Comparison of ENCODE assay signal across 10 cellular contexts in the genomic region with DNA sequence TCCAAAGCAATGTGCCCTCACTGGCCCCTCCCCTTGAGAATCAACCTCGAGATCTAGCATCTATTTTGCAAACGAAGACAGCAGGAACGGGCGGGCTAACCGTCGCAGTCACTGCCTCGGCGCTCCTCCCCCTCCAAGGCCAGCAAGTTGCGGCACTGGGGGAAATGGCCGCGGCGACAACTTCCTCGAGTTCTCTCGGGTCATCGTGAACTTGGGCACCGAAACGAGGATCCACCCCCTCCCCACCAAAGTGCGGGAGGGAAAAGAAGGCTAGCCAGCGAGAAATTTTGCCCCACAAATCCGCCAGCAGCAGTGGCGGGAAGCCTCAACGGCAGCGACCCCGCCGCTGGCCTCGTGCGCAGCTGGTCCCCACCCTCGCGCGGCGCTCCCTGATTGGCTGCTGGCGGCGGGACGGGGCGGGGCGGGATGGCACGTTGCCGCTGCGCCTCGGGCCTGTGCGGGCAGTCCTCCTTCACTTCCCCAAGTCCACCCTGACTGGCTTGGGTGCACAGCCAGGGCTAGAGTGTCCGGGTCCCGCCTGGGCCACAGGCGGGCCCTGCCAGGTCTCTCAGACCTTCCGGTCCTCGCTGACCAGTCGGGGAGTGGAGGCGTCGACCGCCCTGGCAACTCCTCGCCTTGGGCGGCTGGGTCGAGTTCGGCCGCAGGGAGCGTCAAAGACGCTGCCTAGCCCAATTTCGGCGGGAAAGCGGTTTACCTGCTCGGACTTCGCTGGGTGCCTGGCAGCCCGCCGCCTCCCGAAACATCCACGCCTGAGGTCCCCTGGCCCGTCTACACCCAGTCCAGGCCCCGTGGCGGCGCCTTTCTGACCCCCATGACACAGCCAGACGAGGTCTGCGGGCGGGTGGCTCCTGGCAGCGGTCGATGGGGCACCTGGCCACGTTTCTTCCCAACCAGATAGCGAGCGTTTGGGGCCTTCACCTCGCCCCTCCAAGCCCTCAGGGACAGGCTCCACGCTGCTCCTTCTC. TPM values are rescaled to one million over a fixed set of nuclear protein-coding genes. Genes with fewer than 3 reads are reported as not detected.
A peak's percentile ranks its signal among the peaks of the same experiment; 100 is the strongest.
DNase-seq lines count a peak whose midpoint lies in the region; ATAC-seq and TF ChIP-seq lines count a peak whose summit lies in the region.
"Had no signal": no experiment of that assay in that cellular context is flagged by ENCODE, and none has a peak within 500 bp of the region (broad histone marks: within the 10 kb centered on the region; RNA-seq: fewer than 3 reads in every experiment).

A gene with protein sequence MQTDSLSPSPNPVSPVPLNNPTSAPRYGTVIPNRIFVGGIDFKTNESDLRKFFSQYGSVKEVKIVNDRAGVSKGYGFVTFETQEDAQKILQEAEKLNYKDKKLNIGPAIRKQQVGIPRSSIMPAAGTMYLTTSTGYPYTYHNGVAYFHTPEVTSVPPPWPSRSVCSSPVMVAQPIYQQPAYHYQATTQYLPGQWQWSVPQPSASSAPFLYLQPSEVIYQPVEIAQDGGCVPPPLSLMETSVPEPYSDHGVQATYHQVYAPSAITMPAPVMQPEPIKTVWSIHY (minus strand): TSS at position 364 of the 986 bp plus-strand sequence. CDS start 3,469 bp downstream, outside the sequence.

- no peak for TF ChIP-seq POLR2A in esophagus squamous epithelium (IDR thresholded peaks at IDR 0.05)
- TF ChIP-seq POLR2A in ovary (IDR thresholded peaks at IDR 0.05) = no peak

- in situ Hi-C loops in KBM-7 (cut with MboI; ENCODE audit: low pct_unique_long_range_greater_than_20kb, low sequenced_read_pairs) = no loop called here

- H3K4me1 ChIP-seq in BE2C (peaks cover 3% of the 10 kb centered on the region; the same call in 1 of the 2 replicates), SJCRH30 (no peaks in the 10 kb centered on the region), esophagus squamous epithelium (peaks cover 10 to 14% (median 11%) of the 10 kb centered on the region in 3 donors), ovary (ENCODE audit: insufficient read depth) (peaks cover 5% of the 10 kb centered on the region)

- H3K27me3 ChIP-seq in BE2C = no peaks in the 10 kb centered on the region
- H3K27me3 ChIP-seq in SJCRH30 = no peaks in the 10 kb centered on the region
- H3K27me3 ChIP-seq in esophagus squamous epithelium = peaks cover 7 to 46% (median 10%) of the 10 kb centered on the region in 4 donors
- no peaks in the 10 kb centered on the region for H3K27me3 ChIP-seq in ovary

- 88 to 94% methylated on average over 16 to 50 of the region's 80 CpGs for WGBS in esophagus squamous epithelium, 2 donors
- 80 to 93% (median 90%) methylated on average over 70 to 80 of the region's 80 CpGs for WGBS in ovary, 3 donors

- DNase-seq in BE2C (peak; percentile 6), SJCRH30 (no peak), esophagus squamous epithelium (lab: John Stamatoyannopoulos, UW) (no peak), ovary (peak in 1 of 5 donors; percentile 18), KBM-7 (no peak)
- DNase-seq: SIG-M5 had no signal

- no peak for TF ChIP-seq CTCF in BE2C (IDR thresholded peaks at IDR 0.05; ENCODE audit: low read depth, low read length)
- no peak for TF ChIP-seq CTCF in esophagus squamous epithelium (IDR thresholded peaks at IDR 0.05)
- no peak for TF ChIP-seq CTCF in ovary (IDR thresholded peaks at IDR 0.05)

- H3K36me3 ChIP-seq in BE2C (no peaks in the 10 kb centered on the region), SJCRH30 (no peaks in the 10 kb centered on the region), esophagus squamous epithelium (no peaks in the 10 kb centered on the region), ovary (no peaks in the 10 kb centered on the region)

- no peak for TF ChIP-seq EP300 in ovary (IDR thresholded peaks at IDR 0.05)

- ATAC-seq in HG02840 (IDR thresholded peaks at IDR 0.05; ENCODE audit: low FRiP score, unreplicated experiment) (no peak), HG03159 (IDR thresholded peaks at IDR 0.05; ENCODE audit: unreplicated experiment) (no peak), HG02623 (IDR thresholded peaks at IDR 0.05; ENCODE audit: unreplicated experiment) (no peak)

- H3K9me3 ChIP-seq in BE2C = no peaks in the 10 kb centered on the region
- no peaks in the 10 kb centered on the region for H3K9me3 ChIP-seq in SJCRH30 (replicated peaks)
- H3K9me3 ChIP-seq in esophagus squamous epithelium = no peaks in the 10 kb centered on the region
- no peaks in the 10 kb centered on the region for H3K9me3 ChIP-seq in ovary

- H3K27ac ChIP-seq in SJCRH30 = no peak within 1 kb of the TSS
- H3K27ac ChIP-seq in esophagus squamous epithelium = no peak within 1 kb of the TSS
- no peak within 1 kb of the TSS for H3K27ac ChIP-seq in ovary

- intact Hi-C loops in esophagus squamous epithelium (cut with DNase I) = no loop called here
- intact Hi-C loops in ovary (cut with DNase I) = no loop called here

- H3K4me3 ChIP-seq in BE2C (ENCODE audit: low read depth, low read length) = no peak within 1 kb of the TSS
- H3K4me3 ChIP-seq in SJCRH30 = peak within 1 kb of the TSS; percentile 44
- peak within 1 kb of the TSS in 3 of 4 donors; percentile 27 to 63 (median 42) for H3K4me3 ChIP-seq in esophagus squamous epithelium
- peak within 1 kb of the TSS; percentile 32 for H3K4me3 ChIP-seq in ovary

RNA-seq across cellular contexts. Expression of the gene that starts here (rescaled TPM):
- not detected for polyA plus RNA-seq in BE2C (2012; ENCODE audit: insufficient read depth, insufficient read length, low read depth)
- 0.38 and 0.51 TPM in 2 replicates for total RNA-seq in SJCRH30 (2014; rRNA removed; shearing (Covaris generic))
- not detected for total RNA-seq in esophagus squamous epithelium
- not detected for total RNA-seq in ovary
- not detected for polyA plus RNA-seq in ovary
- polyA plus RNA-seq: keratinocyte had no signal
